Comparison of ENCODE assay signal across 17 cellular contexts in genomic region chr6:150452642-150453243, GRCh38.
A peak's percentile ranks its signal among the peaks of the same experiment; 100 is the strongest.
DNase-seq lines count a peak whose midpoint lies in the region; ATAC-seq, FAIRE-seq and TF ChIP-seq lines count a peak whose summit lies in the region.
"Had no signal": no experiment of that assay in that cellular context is flagged by ENCODE, and none has a peak within 500 bp of the region (broad histone marks: within the 10 kb centered on the region; RNA-seq: fewer than 3 reads in every experiment).

No MANE protein-coding gene starts in this region.

- H3K36me3 ChIP-seq in endothelial cell of umbilical vein (ENCODE audit: control insufficient read depth in 2 of 2, extremely low read depth in 1 of 2, insufficient read depth in 2 of 2, low read length in 2 of 2) (no peaks in the 10 kb centered on the region), psoas muscle (ENCODE audit: insufficient read depth in 1 of 2, low read depth in 1 of 2) (no peaks in the 10 kb centered on the region), brain microvascular endothelial cell (replicated peaks) (no peaks in the 10 kb centered on the region)
- no peaks in the 10 kb centered on the region for H3K36me3 ChIP-seq in effector memory CD4-positive, alpha-beta T cell (ENCODE audit: control insufficient read depth, insufficient read depth, low read length)
- H3K36me3 ChIP-seq: tibial artery had no signal

- no peak overlapping the region for H3K9ac ChIP-seq in endothelial cell of umbilical vein (replicated peaks; ENCODE audit: extremely low read depth, insufficient read depth, low read length)

- intact Hi-C loops in endothelial cell of umbilical vein (cut with micrococcal nuclease) (no loop called here), psoas muscle (cut with DNase I) (no loop called here)

- FAIRE-seq in endothelial cell of umbilical vein (lab: Jason Lieb, UNC) (peak; percentile 77), urothelium cell line (lab: Jason Lieb, UNC) (no peak)

- H3K9me1 ChIP-seq in endothelial cell of umbilical vein (replicated peaks; ENCODE audit: control insufficient read depth, extremely low read depth, insufficient read depth, low read length) = no peaks in the 10 kb centered on the region

- no peak for TF ChIP-seq POLR2A in endothelial cell of umbilical vein (IDR thresholded peaks at IDR 0.05; ENCODE audit: low read depth, low read length)

- peak; percentile 69 for DNase-seq in DMS79 (lab: John Stamatoyannopoulos, UW)
- peak; percentile 64 for DNase-seq in endothelial cell of umbilical vein (ENCODE audit: low read depth, low spot score)
- peak; percentile 65 for DNase-seq in kidney tubule cell (ENCODE audit: low spot score)
- peak; percentile 32 to 56 for DNase-seq in psoas muscle
- no peak for DNase-seq in urothelium cell line (ENCODE audit: low spot score)
- no peak for DNase-seq in NCI-H748 treated with DMSO at 0.1 percent for 48 hours (lab: John Stamatoyannopoulos, UW)
- no peak for DNase-seq in effector memory CD4-positive, alpha-beta T cell
- DNase-seq in brain microvascular endothelial cell = no peak
- DNase-seq: activated CD4-positive, alpha-beta T cell treated with anti-CD3 and anti-CD28 coated beads for 1 hour; NCI-H1930; posterior cingulate gyrus; RPMI8226; stimulated activated CD4-positive, alpha-beta T cell treated with anti-CD3 and anti-CD28 coated beads, Interleukin-2, amount 100 ng/mL, for 24 hours; stimulated activated CD8-positive, alpha-beta memory T cell treated with anti-CD3 and anti-CD28 coated beads, Interleukin-4, amount 100 ng/mL, for 48 hours; T-helper 2 cell had no signal

- TF ChIP-seq CTCF in endothelial cell of umbilical vein (IDR thresholded peaks at IDR 0.05; ENCODE audit: extremely low read depth in 1 of 2, insufficient read depth in 1 of 2, low read depth in 1 of 2, low read length in 2 of 2) (no peak), psoas muscle (IDR thresholded peaks at IDR 0.05) (no peak), brain microvascular endothelial cell (IDR thresholded peaks at IDR 0.05; ENCODE audit: low read depth, low read length, missing control alignments) (no peak)

- H3K27me3 ChIP-seq in endothelial cell of umbilical vein (ENCODE audit: control insufficient read depth in 2 of 2, insufficient read depth in 2 of 2, low read length in 2 of 2) (no peaks in the 10 kb centered on the region), psoas muscle (ENCODE audit: insufficient read depth in 3 of 3, low read length in 2 of 3) (no peaks in the 10 kb centered on the region), brain microvascular endothelial cell (replicated peaks) (no peaks in the 10 kb centered on the region)
- no peaks in the 10 kb centered on the region for H3K27me3 ChIP-seq in effector memory CD4-positive, alpha-beta T cell (replicated peaks; ENCODE audit: control insufficient read depth, insufficient read depth, low read length, poor library complexity, severe bottlenecking)
- H3K27me3 ChIP-seq: tibial artery had no signal

- no peak overlapping the region for H2AFZ ChIP-seq in endothelial cell of umbilical vein (ENCODE audit: low read depth, low read length)

- in situ Hi-C loops in brain microvascular endothelial cell (cut with HindIII; ENCODE audit: low pct_ligation_motif_present, low sequenced_read_pairs) = no loop called here

- H4K20me1 ChIP-seq in endothelial cell of umbilical vein (replicated peaks; ENCODE audit: control insufficient read depth, extremely low read depth, insufficient read depth, low read length) = no peaks in the 10 kb centered on the region

- no peaks in the 10 kb centered on the region for H3K9me3 ChIP-seq in endothelial cell of umbilical vein (replicated peaks; ENCODE audit: control insufficient read depth, insufficient read depth, low read length)
- H3K9me3 ChIP-seq in psoas muscle = no peaks in the 10 kb centered on the region
- no peaks in the 10 kb centered on the region for H3K9me3 ChIP-seq in effector memory CD4-positive, alpha-beta T cell (ENCODE audit: control insufficient read depth, low read length)
- H3K9me3 ChIP-seq: tibial artery had no signal

- H3K4me1 ChIP-seq in endothelial cell of umbilical vein (ENCODE audit: control insufficient read depth, extremely low read depth, insufficient read depth, low read length) (peaks cover 11% of the 10 kb centered on the region), psoas muscle (no peaks in the 10 kb centered on the region)
- no peaks in the 10 kb centered on the region for H3K4me1 ChIP-seq in effector memory CD4-positive, alpha-beta T cell (ENCODE audit: control insufficient read depth, insufficient read depth, low read length, poor library complexity, severe bottlenecking)
- H3K4me1 ChIP-seq: tibial artery had no signal

- WGBS in psoas muscle, 3 donors = 35 to 42% (median 39%) methylated on average over 11 of the region's 11 CpGs

- BruUV-seq in endothelial cell of umbilical vein (replicated peaks; lab: Mats Ljungman, UMichigan) = no TSS peak

- POLR2A ChIA-PET in endothelial cell of umbilical vein (lab: Charles Lee) = no interaction called here

- H3K27ac ChIP-seq in endothelial cell of umbilical vein (ENCODE audit: insufficient read depth, low read depth, low read length) = no peak overlapping the region
- H3K27ac ChIP-seq in psoas muscle = peak overlapping the region; percentile 51
- H3K27ac ChIP-seq in effector memory CD4-positive, alpha-beta T cell (ENCODE audit: insufficient read depth, low read length, poor library complexity, severe bottlenecking) = no peak overlapping the region
- H3K27ac ChIP-seq in brain microvascular endothelial cell = no peak overlapping the region
- H3K27ac ChIP-seq: epithelial cell of prostate, tibial artery had no signal

- CTCF ChIA-PET in endothelial cell of umbilical vein (lab: Charles Lee) = interaction anchor here (1.1 kb wide), 1 partner anchor 33 kb away, joined by 3 read pairs; no protein-coding TSS in a partner anchor

- H3K79me2 ChIP-seq in endothelial cell of umbilical vein (ENCODE audit: control insufficient read depth, insufficient read depth, low read length) = no peaks in the 10 kb centered on the region

- H3K4me2 ChIP-seq in endothelial cell of umbilical vein (ENCODE audit: insufficient read depth, low read length) = no peak overlapping the region

- ATAC-seq in psoas muscle = peak; percentile 30 to 71 (median 43)

- H3K4me3 ChIP-seq in endothelial cell of umbilical vein (replicated peaks in 1 of 3; ENCODE audit: insufficient read depth in 1 of 3, low read depth in 1 of 3, low read length in 3 of 3) (no peak overlapping the region), psoas muscle (no peak overlapping the region), brain microvascular endothelial cell (ENCODE audit: low read depth, low read length) (no peak overlapping the region)
- H3K4me3 ChIP-seq in effector memory CD4-positive, alpha-beta T cell (ENCODE audit: insufficient read depth, low read depth, low read length, poor library complexity, severe bottlenecking) = no peak overlapping the region
- H3K4me3 ChIP-seq: tibial artery had no signal

- dilution Hi-C loops in endothelial cell of umbilical vein (cut with MboI; ENCODE audit: extremely low pct_ligation_motif_present, low sequenced_read_pairs) = no loop called here

TF ChIP-seq in endothelial cell of umbilical vein, 7 proteins besides CTCF, POLR2A, EP300 and RAD21:
- TF ChIP-seq MAX (IDR thresholded peaks at IDR 0.05; ENCODE audit: insufficient read depth, insufficient read length) (no peak), MYC (IDR thresholded peaks at IDR 0.05; ENCODE audit: low read depth, low read length) (no peak), GATA2 (IDR thresholded peaks at IDR 0.05; ENCODE audit: insufficient read depth, insufficient read length, low read depth, low read length) (no peak), EZH2 (IDR thresholded peaks at IDR 0.05; ENCODE audit: borderline replicate concordance, low read depth, low read length, severe bottlenecking) (no peak), POLR2AphosphoS5 (IDR thresholded peaks at IDR 0.05; ENCODE audit: insufficient read depth, low read depth, low read length) (no peak), JUN (IDR thresholded peaks at IDR 0.05; ENCODE audit: borderline replicate concordance, insufficient read depth, insufficient read length, low read depth) (peak; percentile 44), FOS (IDR thresholded peaks at IDR 0.05; ENCODE audit: borderline replicate concordance, insufficient read depth, low read length) (peak; percentile 13)

Comparison
In these comparisons a context has a peak if more than half of its experiments do, and no peak if none do; other contexts are left out.
1. DNase-seq: peak in DMS79 (single experiment), endothelial cell of umbilical vein (single experiment), kidney tubule cell (single experiment) and psoas muscle (2 of 2); none in urothelium cell line (single experiment), NCI-H748 treated with DMSO at 0.1 percent for 48 hours (single experiment), effector memory CD4-positive, alpha-beta T cell (0 of 3) and brain microvascular endothelial cell (single experiment).